Comparison of ENCODE assay signal across 8 cellular contexts in genomic region chr12:120317258-120318105, GRCh38. TPM values are rescaled to one million over a fixed set of nuclear protein-coding genes. Genes with fewer than 3 reads are reported as not detected.
A peak's percentile ranks its signal among the peaks of the same experiment; 100 is the strongest.
DNase-seq lines count a peak whose midpoint lies in the region; ATAC-seq and TF ChIP-seq lines count a peak whose summit lies in the region.

No MANE protein-coding gene starts in this region.

- 1% methylated on average over 34 of the region's 41 CpGs for WGBS in right lobe of liver (ENCODE audit: insufficient coverage, low coverage, low lambda C conversion rate, missing lambda C conversion rate)

- peak; percentile 100 for ATAC-seq in CD4-positive, CD25-positive, alpha-beta regulatory T cell (ENCODE audit: low read depth in 2 of 2)
- ATAC-seq in GM19395 (IDR thresholded peaks at IDR 0.05; ENCODE audit: unreplicated experiment) (peak; percentile 99), HG03565 (IDR thresholded peaks at IDR 0.05; ENCODE audit: unreplicated experiment) (peak; percentile 97), right lobe of liver (peak; percentile 93 to 96 (median 94))

- no peaks in the 10 kb centered on the region for H3K9me3 ChIP-seq in CD4-positive, CD25-positive, alpha-beta regulatory T cell (ENCODE audit: control insufficient read depth in 2 of 2, low read length in 2 of 2)
- no peaks in the 10 kb centered on the region for H3K9me3 ChIP-seq in right lobe of liver

- intact Hi-C loops in dorsolateral prefrontal cortex (cut with DNase I), result loop anchor here (1.0 to 2.0 kb wide), 2 partner anchors 15 kb away; partner anchors contain the start of gene SIRT4 (in 2 of the 2)
- intact Hi-C loops in right lobe of liver (cut with DNase I), result no loop called here

- no peaks in the 10 kb centered on the region for H3K36me3 Mint-ChIP-seq in CD4-positive, CD25-positive, alpha-beta regulatory T cell

- peak overlapping the region; percentile 93 to 97 (median 96) for H3K27ac Mint-ChIP-seq in CD4-positive, CD25-positive, alpha-beta regulatory T cell

- peaks cover 8% of the 10 kb centered on the region for H3K4me1 ChIP-seq in CD4-positive, CD25-positive, alpha-beta regulatory T cell (ENCODE audit: control insufficient read depth, insufficient read depth, low read length, poor library complexity, severe bottlenecking)
- peaks cover 0 to 37% (median 9%) of the 10 kb centered on the region in 4 donors for H3K4me1 ChIP-seq in right lobe of liver

- H3K4me3 ChIP-seq in CD4-positive, CD25-positive, alpha-beta regulatory T cell (ENCODE audit: low read depth, low read length), result peak overlapping the region; percentile 75
- H3K4me3 ChIP-seq in dorsolateral prefrontal cortex (peak overlapping the region; percentile 55 to 85 (median 73)), right lobe of liver (peak overlapping the region; percentile 47 to 65 (median 60))

- H3K27me3 ChIP-seq in CD4-positive, CD25-positive, alpha-beta regulatory T cell (ENCODE audit: control insufficient read depth, insufficient read depth, low read length), result no peaks in the 10 kb centered on the region
- H3K27me3 ChIP-seq in dorsolateral prefrontal cortex (no peaks in the 10 kb centered on the region), right lobe of liver (no peaks in the 10 kb centered on the region)

- TF ChIP-seq POLR2A in right lobe of liver (IDR thresholded peaks at IDR 0.05), result peak; percentile 96

- DNase-seq in CD4-positive, CD25-positive, alpha-beta regulatory T cell, result peak; percentile 99 to 100 (median 100)
- DNase-seq in NCI-H748 treated with DMSO at 0.1 percent for 48 hours (lab: John Stamatoyannopoulos, UW), result peak; percentile 98
- DNase-seq in activated CD4-positive, alpha-beta T cell treated with anti-CD3 and anti-CD28 coated beads, Interleukin-2, amount 50 U/mL, for 48 hours, result peak; percentile 100
- peak; percentile 98 to 100 (median 99) for DNase-seq in dorsolateral prefrontal cortex
- DNase-seq in right lobe of liver, result peak; percentile 99
- DNase-seq in stimulated activated CD4-positive, alpha-beta T cell treated with anti-CD3 and anti-CD28 coated beads, Interleukin-4, amount 100 ng/mL, for 4 hours, result peak; percentile 100

- H3K9me3 Mint-ChIP-seq in CD4-positive, CD25-positive, alpha-beta regulatory T cell, result peaks cover 0 to 1% (median 0%) of the 10 kb centered on the region in 7 donors

- no peaks in the 10 kb centered on the region for H3K27me3 Mint-ChIP-seq in CD4-positive, CD25-positive, alpha-beta regulatory T cell

- H3K27ac ChIP-seq in CD4-positive, CD25-positive, alpha-beta regulatory T cell (ENCODE audit: insufficient read depth, low read length, poor library complexity, severe bottlenecking), result peak overlapping the region; percentile 86
- H3K27ac ChIP-seq in dorsolateral prefrontal cortex (peak overlapping the region in 58 of 59 donors; percentile 44 to 96 (median 87)), right lobe of liver (peak overlapping the region; percentile 88 to 94 (median 90))

- H3K4me3 Mint-ChIP-seq in CD4-positive, CD25-positive, alpha-beta regulatory T cell, result peak overlapping the region; percentile 71 to 91 (median 86)

- peak; percentile 21 to 84 (median 68) for TF ChIP-seq CTCF in dorsolateral prefrontal cortex (IDR thresholded peaks at IDR 0.05 in 54 of 56, conservative IDR thresholded peaks at IDR 0.05 in 2 of 56; ENCODE audit: low read depth in 1 of 56, partially characterized antibody in 56 of 56)
- peak; percentile 37 to 54 (median 42) for TF ChIP-seq CTCF in right lobe of liver (IDR thresholded peaks at IDR 0.05)

- no peaks in the 10 kb centered on the region for H3K36me3 ChIP-seq in CD4-positive, CD25-positive, alpha-beta regulatory T cell (ENCODE audit: control insufficient read depth, insufficient read depth, low read length)
- no peaks in the 10 kb centered on the region for H3K36me3 ChIP-seq in right lobe of liver

- H3K4me1 Mint-ChIP-seq in CD4-positive, CD25-positive, alpha-beta regulatory T cell, result peaks cover 9 to 14% (median 12%) of the 10 kb centered on the region in 4 donors

RNA-seq across cellular contexts. Expression of gene PLA2G1B, which starts 10.1 kb away (rescaled TPM):
- not detected for total RNA-seq in CD4-positive, CD25-positive, alpha-beta regulatory T cell
- under 1 TPM in 1 of 4 donors, not detected in 3; 0.44 TPM for polyA plus RNA-seq in CD4-positive, CD25-positive, alpha-beta regulatory T cell
- total RNA-seq in dorsolateral prefrontal cortex (1 to 10 TPM in 2 of 120 experiments, not detected in 118; 1.3 to 1.9 TPM), right lobe of liver (not detected)

RNA-seq across cellular contexts. Expression of gene SIRT4, which starts 15.4 kb away (rescaled TPM):
- total RNA-seq in CD4-positive, CD25-positive, alpha-beta regulatory T cell, result 0.79 TPM
- polyA plus RNA-seq in CD4-positive, CD25-positive, alpha-beta regulatory T cell, result 1 to 10 TPM in 3 of 4 donors, not detected in 1; 1.1 to 2.8 (median 1.2) TPM
- total RNA-seq in dorsolateral prefrontal cortex (10 to 100 TPM in 10 of 120 experiments, 1 to 10 TPM in 110; 1.9 to 15.5 (median 6.3) TPM), right lobe of liver (1 to 10 TPM in 5 of 6 experiments, under 1 TPM in 1; 0.56 to 4.1 (median 3.0) TPM)

RNA-seq across cellular contexts. Expression of gene RNU4-1, which starts 24.4 kb away (rescaled TPM):
- 1,793 TPM for total RNA-seq in CD4-positive, CD25-positive, alpha-beta regulatory T cell
- polyA plus RNA-seq in CD4-positive, CD25-positive, alpha-beta regulatory T cell, result not detected
- total RNA-seq in dorsolateral prefrontal cortex (1,000 to 10,000 TPM in 110 of 120 experiments, 100 to 1,000 TPM in 10; 125 to 4,648 (median 2,054) TPM), right lobe of liver (1,000 to 10,000 TPM in 4 of 6 experiments, under 1 TPM in 1, not detected in 1; under 0.01 to 2,710 (median 2,128) TPM)

RNA-seq across cellular contexts. Expression of gene RNU4-2, which starts 25.8 kb away (rescaled TPM):
- 12,754 TPM for total RNA-seq in CD4-positive, CD25-positive, alpha-beta regulatory T cell
- polyA plus RNA-seq in CD4-positive, CD25-positive, alpha-beta regulatory T cell, result 100 to 1,000 TPM in 1 of 4 donors, 10 to 100 TPM in 1, not detected in 2; 49.3 to 132 TPM
- total RNA-seq in dorsolateral prefrontal cortex, result over 10,000 TPM in 111 of 120 experiments, 1,000 to 10,000 TPM in 9; 2,947 to 35,484 (median 19,179) TPM
- total RNA-seq in right lobe of liver, result 1,000 to 10,000 TPM in 4 of 6 experiments, under 1 TPM in 2; under 0.01 to 8,070 (median 3,211) TPM

RNA-seq across cellular contexts. Expression of gene MSI1, which starts 51.5 kb away (rescaled TPM):
- total RNA-seq in CD4-positive, CD25-positive, alpha-beta regulatory T cell, result not detected
- polyA plus RNA-seq in CD4-positive, CD25-positive, alpha-beta regulatory T cell, result not detected
- total RNA-seq in dorsolateral prefrontal cortex (10 to 100 TPM in 111 of 120 experiments, 1 to 10 TPM in 9; 4.5 to 44.7 (median 15.4) TPM), right lobe of liver (1 to 10 TPM in 1 of 6 experiments, under 1 TPM in 1, not detected in 4; 0.06 to 1.6 TPM)

Comparison
In these comparisons a context has a peak if more than half of its experiments do, and no peak if none do; other contexts are left out.
1. Peak in every context shown above with its lines: DNase-seq, ATAC-seq, H3K4me3 ChIP-seq and H3K27ac ChIP-seq.
2. intact Hi-C loops: an anchor here in dorsolateral prefrontal cortex (1.0 to 2.0 kb wide); none called in right lobe of liver.